Comparison of ENCODE assay signal across 23 cellular contexts in genomic region chr20:6993016-6993415, GRCh38.
DNase-seq lines count a peak whose midpoint lies in the region; ATAC-seq, FAIRE-seq and TF ChIP-seq lines count a peak whose summit lies in the region.
"Had no signal": no experiment of that assay in that cellular context is flagged by ENCODE, and none has a peak within 500 bp of the region (broad histone marks: within the 10 kb centered on the region; RNA-seq: fewer than 3 reads in every experiment).

No MANE protein-coding gene starts in this region.

- DNase-seq in DMS79 treated with DMSO at 0.1 percent for 48 hours (lab: John Stamatoyannopoulos, UW) = peak; percentile 18
- no peak for DNase-seq in DMS79 (lab: John Stamatoyannopoulos, UW)
- no peak for DNase-seq in GM12878 (ENCODE audit: low read depth, low spot score)
- DNase-seq in foreskin keratinocyte = peak; percentile 97 to 98
- DNase-seq in smooth muscle cell (lab: John Stamatoyannopoulos, UW; ENCODE audit: unreplicated experiment) = no peak
- DNase-seq in GM10248 (ENCODE audit: extremely low spot score) = no peak
- DNase-seq in psoas muscle = no peak
- DNase-seq: activated CD4-positive, alpha-beta T cell treated with anti-CD3 and anti-CD28 coated beads for 36 hours; activated T-cell treated with anti-CD3 and anti-CD28 coated beads, Interleukin-2, amount 50 U/mL, for 72 hours; colonic mucosa; foreskin melanocyte; HCEC 1CT; left cardiac atrium; NCI-H146; posterior cingulate gyrus; SHP77 treated with DMSO at 0.1 percent for 48 hours; spleen; stimulated activated CD4-positive, alpha-beta T cell treated with anti-CD3 and anti-CD28 coated beads, Interleukin-4, amount 100 ng/mL, for 4 hours; stomach; uterus had no signal

- whole genome bisulfite sequencing in GM12878 (ENCODE audit: insufficient coverage, insufficient replicate concordance, low lambda C conversion rate, missing lambda C conversion rate) = 5% methylated on average over 2 of the region's 2 CpGs
- WGBS in smooth muscle cell (ENCODE audit: low lambda C conversion rate) = 58% methylated on average over 2 of the region's 2 CpGs
- 67 to 70% (median 68%) methylated on average over 2 of the region's 2 CpGs for WGBS in psoas muscle, 3 donors

- no peaks in the 10 kb centered on the region; a peak in 1 of 4 replicates for H3K27me3 ChIP-seq in GM12878 (replicated peaks in 1 of 2; ENCODE audit: control insufficient read depth in 2 of 2, insufficient read depth in 2 of 2, low read length in 1 of 2)
- H3K27me3 ChIP-seq in foreskin keratinocyte = no peaks in the 10 kb centered on the region
- H3K27me3 ChIP-seq in smooth muscle cell (ENCODE audit: low read depth) = no peaks in the 10 kb centered on the region
- H3K27me3 ChIP-seq in psoas muscle (ENCODE audit: insufficient read depth in 3 of 3, low read length in 2 of 3) = no peaks in the 10 kb centered on the region
- H3K27me3 ChIP-seq: colonic mucosa, spleen, stomach, uterus had no signal

- RAD21 ChIA-PET in GM12878 (lab: Charles Lee; ENCODE audit: unreplicated experiment) = interaction anchor here (1.2 kb wide), 1 partner anchor 69 kb away, joined by 4 read pairs; no protein-coding TSS in a partner anchor

- intact Hi-C loops in GM12878 (cut with micrococcal nuclease; ENCODE audit: unreplicated experiment) (no loop called here), psoas muscle (cut with DNase I) (no loop called here)

- no peak for FAIRE-seq in GM12878 (lab: Jason Lieb, UNC)
- FAIRE-seq: GM18507 had no signal

- POLR2A ChIA-PET in GM12878 (lab: Charles Lee) = interaction anchor here (1.0 kb wide), 2 partner anchors 19 to 934 kb away, joined by 3 read pairs; no protein-coding TSS in a partner anchor
- POLR2A ChIA-PET in GM10248 (lab: Yijun Ruan, JAX) = no interaction called here

- no peaks in the 10 kb centered on the region for H3K4me1 ChIP-seq in GM12878 (ENCODE audit: control insufficient read depth, insufficient read depth, low read length)
- peaks cover 32% of the 10 kb centered on the region for H3K4me1 ChIP-seq in foreskin keratinocyte
- H3K4me1 ChIP-seq in smooth muscle cell (ENCODE audit: low read depth) = no peaks in the 10 kb centered on the region
- no peaks in the 10 kb centered on the region for H3K4me1 ChIP-seq in psoas muscle
- H3K4me1 ChIP-seq: colonic mucosa, spleen, stomach, uterus had no signal

- H4K20me1 ChIP-seq in GM12878 (ENCODE audit: control insufficient read depth, insufficient read depth) (no peaks in the 10 kb centered on the region), smooth muscle cell (ENCODE audit: low read depth) (no peaks in the 10 kb centered on the region)

- no peaks in the 10 kb centered on the region for H3K36me3 ChIP-seq in GM12878 (ENCODE audit: control insufficient read depth in 2 of 2, insufficient read depth in 2 of 2, low read length in 1 of 2)
- no peaks in the 10 kb centered on the region for H3K36me3 ChIP-seq in smooth muscle cell (ENCODE audit: low read depth)
- no peaks in the 10 kb centered on the region for H3K36me3 ChIP-seq in psoas muscle (ENCODE audit: insufficient read depth in 1 of 2, low read depth in 1 of 2)
- H3K36me3 ChIP-seq: colonic mucosa, spleen, stomach, uterus had no signal

- TF ChIP-seq EP300 in GM12878 (IDR thresholded peaks at IDR 0.05; ENCODE audit: borderline replicate concordance in 1 of 2, control insufficient read depth in 1 of 2, low read depth in 2 of 2, low read length in 2 of 2) = no peak

- SMC1A ChIA-PET in GM12878 (lab: Charles Lee; ENCODE audit: uncharacterized antibody, unreplicated experiment) = interaction anchor here (0.9 to 3.2 kb wide), 12 partner anchors 15 to 365 kb away, joined by 3 to 12 read pairs (median 3); no protein-coding TSS in a partner anchor

- CTCF ChIA-PET in GM12878 (lab: Yijun Ruan, JAX) (interaction anchor here (1.2 kb wide), 1 partner anchor 39 kb away, joined by 3 read pairs; no protein-coding TSS in a partner anchor), GM10248 (lab: Yijun Ruan, JAX) (no interaction called here)

- no peak for TF ChIP-seq RAD21 in GM12878 (IDR thresholded peaks at IDR 0.05; ENCODE audit: insufficient read depth, low read depth, low read length)

- no peak for TF ChIP-seq CTCF in GM12878 (IDR thresholded peaks at IDR 0.05 in 2 of 3, conservative IDR thresholded peaks at IDR 0.05 in 1 of 3; ENCODE audit: control insufficient read depth in 2 of 3, extremely low read depth in 1 of 3, insufficient read depth in 1 of 3, low read depth in 3 of 3, low read length in 3 of 3)
- TF ChIP-seq CTCF in foreskin keratinocyte (conservative IDR thresholded peaks at IDR 0.05) = no peak
- TF ChIP-seq CTCF in smooth muscle cell (IDR thresholded peaks at IDR 0.05; ENCODE audit: borderline replicate concordance, insufficient read depth, poor library complexity, severe bottlenecking) = no peak
- no peak for TF ChIP-seq CTCF in GM10248 (IDR thresholded peaks at IDR 0.05; ENCODE audit: control extremely low read depth, extremely low read depth, low read depth, missing control alignments)
- TF ChIP-seq CTCF in psoas muscle (IDR thresholded peaks at IDR 0.05) = no peak

- no peak for TF ChIP-seq POLR2A in GM12878 (IDR thresholded peaks at IDR 0.05; ENCODE audit: low read depth, low read length)

- H3K4me2 ChIP-seq in GM12878 (ENCODE audit: control insufficient read depth, insufficient read depth) = no peak overlapping the region
- no peak overlapping the region for H3K4me2 ChIP-seq in smooth muscle cell

- no peaks in the 10 kb centered on the region for H3K9me3 ChIP-seq in GM12878 (replicated peaks; ENCODE audit: control insufficient read depth, insufficient read depth, low read length)
- H3K9me3 ChIP-seq in smooth muscle cell (replicated peaks; ENCODE audit: low read depth) = no peaks in the 10 kb centered on the region
- H3K9me3 ChIP-seq in psoas muscle = no peaks in the 10 kb centered on the region
- H3K9me3 ChIP-seq: colonic mucosa, stomach, uterus had no signal

- ATAC-seq in GM12878 = peak; percentile 52
- ATAC-seq in foreskin keratinocyte = peak; percentile 94
- no peak for ATAC-seq in GM21717 (IDR thresholded peaks at IDR 0.05; ENCODE audit: unreplicated experiment)
- ATAC-seq in psoas muscle = no peak
- ATAC-seq: activated CD4-positive, alpha-beta T cell treated with anti-CD3 and anti-CD28 coated beads for 36 hours; activated T-cell treated with anti-CD3 and anti-CD28 coated beads, Interleukin-2, amount 50 U/mL, for 72 hours had no signal

- no peak overlapping the region for H2AFZ ChIP-seq in GM12878 (ENCODE audit: control insufficient read depth, low read depth, low read length)
- no peak overlapping the region for H2AFZ ChIP-seq in smooth muscle cell (ENCODE audit: low read depth)

- BruUV-seq in GM12878 (replicated peaks; lab: Mats Ljungman, UMichigan) = no TSS peak

- H3K9ac ChIP-seq in GM12878 (ENCODE audit: control insufficient read depth, insufficient read depth, low read length) = no peak overlapping the region
- no peak overlapping the region for H3K9ac ChIP-seq in smooth muscle cell (ENCODE audit: low read depth)

- H3F3A ChIP-seq in smooth muscle cell (ENCODE audit: low read depth) = no peaks in the 10 kb centered on the region

- no peak overlapping the region for H3K27ac ChIP-seq in GM12878 (ENCODE audit: control insufficient read depth, insufficient read depth)
- peak overlapping the region; percentile 96 for H3K27ac ChIP-seq in foreskin keratinocyte
- H3K27ac ChIP-seq in smooth muscle cell (ENCODE audit: low read depth) = peak overlapping the region; percentile 80
- H3K27ac ChIP-seq in psoas muscle = no peak overlapping the region
- H3K27ac ChIP-seq: 22Rv1, colonic mucosa, spleen, stomach, uterus had no signal

- H3K79me2 ChIP-seq in GM12878 (ENCODE audit: control insufficient read depth, insufficient read depth, low read length) = no peaks in the 10 kb centered on the region
- H3K79me2 ChIP-seq in smooth muscle cell (ENCODE audit: low read depth) = no peaks in the 10 kb centered on the region

- H3K4me3 ChIP-seq in GM12878 (no peak overlapping the region), smooth muscle cell (no peak overlapping the region), psoas muscle (no peak overlapping the region)
- H3K4me3 ChIP-seq: colonic mucosa, spleen, stomach, uterus had no signal

- in situ Hi-C loops in GM12878 (cut with MboI) = no loop called here

TF ChIP-seq in GM12878, 131 proteins besides CTCF, POLR2A, EP300 and RAD21:
- no peak for TF ChIP-seq BACH1 (IDR thresholded peaks at IDR 0.05; ENCODE audit: borderline replicate concordance)
- TF ChIP-seq ZNF217 (IDR thresholded peaks at IDR 0.05) = no peak
- no peak for TF ChIP-seq TCF3 (IDR thresholded peaks at IDR 0.05; ENCODE audit: borderline replicate concordance, insufficient read depth, low read depth, low read length)
- no peak for TF ChIP-seq HCFC1 (IDR thresholded peaks at IDR 0.05; ENCODE audit: low read length)
- no peak for TF ChIP-seq ATF2 (IDR thresholded peaks at IDR 0.05; ENCODE audit: low read length)
- no peak for TF ChIP-seq CHD1 (IDR thresholded peaks at IDR 0.05; ENCODE audit: low read depth, low read length)

Comparison
In these comparisons a context has a peak if more than half of its experiments do, and no peak if none do; other contexts are left out.
1. DNase-seq: peak in DMS79 treated with DMSO at 0.1 percent for 48 hours (single experiment) and foreskin keratinocyte (2 of 2); none in DMS79 (single experiment), GM12878 (single experiment), smooth muscle cell (single experiment), GM10248 (single experiment) and psoas muscle (0 of 2).
2. ATAC-seq: peak in GM12878 (single experiment) and foreskin keratinocyte (single experiment); none in GM21717 (single experiment) and psoas muscle (0 of 4).
3. H3K27ac ChIP-seq: peak in foreskin keratinocyte (single experiment) and smooth muscle cell (single experiment); none in GM12878 (single experiment) and psoas muscle (single experiment).